Comparison of ENCODE assay signal across 13 cellular contexts in genomic region chr4:38154251-38154650, GRCh38.
DNase-seq lines count a peak whose midpoint lies in the region; ATAC-seq and FAIRE-seq lines count a peak whose summit lies in the region.
"Had no signal": no experiment of that assay in that cellular context is flagged by ENCODE, and none has a peak within 500 bp of the region (broad histone marks: within the 10 kb centered on the region; RNA-seq: fewer than 3 reads in every experiment).

No MANE protein-coding gene starts in this region.

- peaks cover 52% of the 10 kb centered on the region for H3K4me1 Mint-ChIP-seq in activated T-cell treated with anti-CD3 and anti-CD28 coated beads, Interleukin-2, amount 50 U/mL, for 4 hours (ENCODE audit: low read depth)
- peaks cover 4 to 24% (median 16%) of the 10 kb centered on the region in 3 donors for H3K4me1 Mint-ChIP-seq in IgD-negative memory B cell

- no peaks in the 10 kb centered on the region for H3K36me3 Mint-ChIP-seq in activated T-cell treated with anti-CD3 and anti-CD28 coated beads, Interleukin-2, amount 50 U/mL, for 4 hours (ENCODE audit: insufficient read depth)
- H3K36me3 Mint-ChIP-seq in IgD-negative memory B cell: peaks cover 1% of the 10 kb centered on the region

- H3K27ac ChIP-seq in epithelial cell of prostate: peak overlapping the region; percentile 50
- H3K27ac ChIP-seq in small intestine (ENCODE audit: low read depth in 1 of 2, low read length in 1 of 2): peak overlapping the region; percentile 47 to 81
- H3K27ac ChIP-seq: HL-60, SJSA1 had no signal

- DNase-seq in activated T-cell treated with anti-CD3 and anti-CD28 coated beads, Interleukin-2, amount 50 U/mL, for 4 hours: no peak
- no peak for DNase-seq in activated T-cell treated with anti-CD3 and anti-CD28 coated beads, Interleukin-2, amount 50 U/mL, for 48 hours
- DNase-seq in epithelial cell of prostate (ENCODE audit: low read depth, low spot score): no peak
- no peak for DNase-seq in small intestine
- DNase-seq in NCI-H82 treated with DMSO at 0.1 percent for 48 hours (lab: John Stamatoyannopoulos, UW; ENCODE audit: unreplicated experiment): no peak
- DNase-seq in nucleus accumbens (lab: John Stamatoyannopoulos, UW): no peak
- DNase-seq in SW480 (ENCODE audit: low spot score): no peak
- DNase-seq: foreskin fibroblast, NCI-H526 treated with DMSO at 0.1 percent for 48 hours had no signal

- no peaks in the 10 kb centered on the region for H3K9me3 ChIP-seq in small intestine (ENCODE audit: control insufficient read depth, low read depth)
- H3K9me3 ChIP-seq: SJSA1 had no signal

- no peak overlapping the region for H3K27ac Mint-ChIP-seq in IgD-negative memory B cell

- H3K4me3 ChIP-seq in small intestine (ENCODE audit: low read depth in 1 of 2, low read length in 2 of 2): no peak overlapping the region
- H3K4me3 ChIP-seq: coronary artery, SJSA1 had no signal

- peak; percentile 22 to 44 for ATAC-seq in activated T-cell treated with anti-CD3 and anti-CD28 coated beads, Interleukin-2, amount 50 U/mL, for 4 hours

- 37 to 50% (median 48%) methylated on average over 5 of the region's 5 CpGs for WGBS in small intestine, 3 donors

- H3K4me1 ChIP-seq in small intestine (ENCODE audit: control insufficient read depth in 2 of 2, insufficient read depth in 1 of 2, low read depth in 1 of 2, low read length in 1 of 2): peaks cover 0 to 6% of the 10 kb centered on the region in 2 donors

- H3K4me3 Mint-ChIP-seq in activated T-cell treated with anti-CD3 and anti-CD28 coated beads, Interleukin-2, amount 50 U/mL, for 4 hours: no peak overlapping the region
- H3K4me3 Mint-ChIP-seq in IgD-negative memory B cell: peak overlapping the region in 3 of 4 donors; percentile 37 to 85 (median 67)

- H3K9me3 Mint-ChIP-seq in activated T-cell treated with anti-CD3 and anti-CD28 coated beads, Interleukin-2, amount 50 U/mL, for 4 hours: peaks cover 5% of the 10 kb centered on the region
- H3K9me3 Mint-ChIP-seq in IgD-negative memory B cell: peaks cover 3 to 6% (median 4%) of the 10 kb centered on the region in 3 donors

- H3K36me3 ChIP-seq in small intestine (ENCODE audit: control insufficient read depth in 2 of 2, insufficient read depth in 2 of 2, low read length in 2 of 2): no peaks in the 10 kb centered on the region
- H3K36me3 ChIP-seq: SJSA1 had no signal

- H3K27me3 ChIP-seq in small intestine (ENCODE audit: control insufficient read depth in 2 of 2, insufficient read depth in 2 of 2, low read length in 2 of 2): no peaks in the 10 kb centered on the region
- H3K27me3 ChIP-seq: SJSA1 had no signal

- H3K27me3 Mint-ChIP-seq in activated T-cell treated with anti-CD3 and anti-CD28 coated beads, Interleukin-2, amount 50 U/mL, for 4 hours (ENCODE audit: low read depth): peaks cover 2% of the 10 kb centered on the region
- H3K27me3 Mint-ChIP-seq in IgD-negative memory B cell: no peaks in the 10 kb centered on the region

- FAIRE-seq in small intestine (lab: Jason Lieb, UNC): no peak
